In the genomic region with DNA sequence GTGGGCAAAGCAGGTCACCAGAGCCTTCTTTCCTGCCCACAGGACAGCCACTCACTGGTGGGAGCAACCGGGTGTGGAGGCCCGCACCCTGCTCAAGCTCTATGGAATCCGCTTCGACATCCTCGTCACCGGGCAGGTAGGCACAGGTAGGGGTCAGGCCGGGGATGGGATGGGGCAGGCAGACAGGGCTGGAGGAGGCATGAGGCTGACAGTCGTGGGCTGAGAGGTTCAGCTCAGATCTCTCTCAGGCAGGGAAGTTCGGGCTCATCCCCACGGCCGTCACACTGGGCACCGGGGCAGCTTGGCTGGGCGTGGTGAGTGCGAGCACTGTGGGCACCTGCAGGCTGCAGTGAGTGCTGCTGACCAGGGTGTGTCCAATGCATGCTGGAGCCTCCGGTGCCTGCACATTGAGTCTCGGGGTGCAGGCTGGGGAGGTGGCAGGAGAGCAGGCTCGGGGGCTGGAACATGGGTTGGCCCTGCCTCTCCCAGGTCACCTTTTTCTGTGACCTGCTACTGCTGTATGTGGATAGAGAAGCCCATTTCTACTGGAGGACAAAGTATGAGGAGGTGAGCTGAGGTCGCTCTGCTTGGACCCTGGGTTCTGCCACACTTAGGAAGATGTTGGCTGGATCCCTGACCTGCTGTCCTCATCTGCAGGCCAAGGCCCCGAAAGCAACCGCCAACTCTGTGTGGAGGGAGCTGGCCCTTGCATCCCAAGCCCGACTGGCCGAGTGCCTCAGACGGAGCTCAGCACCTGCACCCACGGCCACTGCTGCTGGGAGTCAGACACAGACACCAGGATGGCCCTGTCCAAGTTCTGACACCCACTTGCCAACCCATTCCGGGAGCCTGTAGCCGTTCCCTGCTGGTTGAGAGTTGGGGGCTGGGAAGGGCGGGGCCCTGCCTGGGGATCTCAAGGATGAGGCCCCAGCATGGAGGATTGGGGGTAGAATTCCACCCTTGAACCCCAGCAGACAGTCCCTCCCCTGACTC, we compare ENCODE assay signal across 23 cellular contexts. TPM values are rescaled to one million over a fixed set of nuclear protein-coding genes. Genes with fewer than 3 reads are reported as not detected.
DNase-seq lines count a peak whose midpoint lies in the region; ATAC-seq and TF ChIP-seq lines count a peak whose summit lies in the region.
"Had no signal": no experiment of that assay in that cellular context is flagged by ENCODE, and none has a peak within 500 bp of the region (broad histone marks: within the 10 kb centered on the region; RNA-seq: fewer than 3 reads in every experiment).

No MANE protein-coding gene starts in this region.

- CTCF ChIA-PET in activated CD4-positive, alpha-beta T cell treated with anti-CD3 and anti-CD28 coated beads, Interleukin-2, amount 10 ng/mL, durations not matched to agents 7 days and 5 days (lab: Charles Lee), result no interaction called here
- CTCF ChIA-PET in activated CD4-positive, alpha-beta T cell treated with anti-CD3 and anti-CD28 coated beads for 36 hours (lab: Charles Lee), result interaction anchor here (0.6 to 0.7 kb wide), 2 partner anchors 44 to 100 kb away, joined by 3 read pairs; a partner anchor contains a TSS

- no peak for DNase-seq in activated CD4-positive, alpha-beta T cell treated with anti-CD3 and anti-CD28 coated beads, Interleukin-2, amount 10 ng/mL, durations not matched to agents 7 days and 5 days
- no peak for DNase-seq in activated CD4-positive, alpha-beta T cell treated with anti-CD3 and anti-CD28 coated beads for 36 hours
- DNase-seq in stimulated activated effector memory CD8-positive, alpha-beta T cell treated with anti-CD3 and anti-CD28 coated beads, Interleukin-12 subunit alpha, Interleukin-12 subunit beta, amount 100 ng/mL, for 72 hours (ENCODE audit: low spot score in 2 of 2), result no peak
- DNase-seq in spleen (no peak), chondrocyte (ENCODE audit: low spot score) (no peak)
- DNase-seq: 8988T; activated T-cell treated with anti-CD3 and anti-CD28 coated beads for 4 hours; brain microvascular endothelial cell; gastrocnemius medialis; H9; left colon; MM.1S; stimulated activated CD8-positive, alpha-beta memory T cell treated with anti-CD3 and anti-CD28 coated beads, Interleukin-4, amount 100 ng/mL, for 48 hours had no signal

- no peaks in the 10 kb centered on the region for H3K36me3 ChIP-seq in spleen
- H3K36me3 ChIP-seq: brain microvascular endothelial cell, neural progenitor cell had no signal

- POLR2A ChIA-PET in activated CD4-positive, alpha-beta T cell treated with anti-CD3 and anti-CD28 coated beads, Interleukin-2, amount 10 ng/mL, durations not matched to agents 7 days and 5 days (lab: Charles Lee), result no interaction called here
- POLR2A ChIA-PET in activated CD4-positive, alpha-beta T cell treated with anti-CD3 and anti-CD28 coated beads for 36 hours (lab: Charles Lee), result no interaction called here

- TF ChIP-seq POLR2A in spleen (IDR thresholded peaks at IDR 0.05), result no peak

- H3K27me3 Mint-ChIP-seq in activated CD4-positive, alpha-beta T cell treated with anti-CD3 and anti-CD28 coated beads, Interleukin-2, amount 10 ng/mL, durations not matched to agents 7 days and 5 days, result peaks cover 6% of the 10 kb centered on the region
- peaks cover 13% of the 10 kb centered on the region for H3K27me3 Mint-ChIP-seq in activated CD4-positive, alpha-beta T cell treated with anti-CD3 and anti-CD28 coated beads for 36 hours
- H3K27me3 Mint-ChIP-seq in activated T-helper 17 cell treated with anti-CD3 and anti-CD28 coated beads, Interleukin-2, amount 50 U/mL, for 72 hours, result peaks cover 11% of the 10 kb centered on the region
- H3K27me3 Mint-ChIP-seq in chondrocyte (ENCODE audit: low read depth), result no peaks in the 10 kb centered on the region

- H3K27me3 ChIP-seq in spleen (replicated peaks in 1 of 7), result peaks cover 0 to 24% (median under 1%) of the 10 kb centered on the region in 7 donors
- H3K27me3 ChIP-seq: gastrocnemius medialis had no signal

- H3K27ac ChIP-seq in spleen, result no peak overlapping the region
- H3K27ac ChIP-seq: brain microvascular endothelial cell, gastrocnemius medialis, neural progenitor cell had no signal

- H3K27ac Mint-ChIP-seq in activated CD4-positive, alpha-beta T cell treated with anti-CD3 and anti-CD28 coated beads, Interleukin-2, amount 10 ng/mL, durations not matched to agents 7 days and 5 days, result peak overlapping the region; percentile 57
- no peak overlapping the region for H3K27ac Mint-ChIP-seq in activated CD4-positive, alpha-beta T cell treated with anti-CD3 and anti-CD28 coated beads for 36 hours
- peak overlapping the region; percentile 61 for H3K27ac Mint-ChIP-seq in activated T-helper 17 cell treated with anti-CD3 and anti-CD28 coated beads, Interleukin-2, amount 50 U/mL, for 72 hours
- H3K27ac Mint-ChIP-seq in stimulated activated effector memory CD8-positive, alpha-beta T cell treated with anti-CD3 and anti-CD28 coated beads, Interleukin-12 subunit alpha, Interleukin-12 subunit beta, amount 100 ng/mL, for 72 hours, result peak overlapping the region; percentile 81
- no peak overlapping the region for H3K27ac Mint-ChIP-seq in chondrocyte (ENCODE audit: unreplicated experiment)
- H3K27ac Mint-ChIP-seq: dendritic cell treated with granulocyte-macrophage colony-stimulating factor and Interleukin-4, amounts not matched to agents 40 ng/mL and 50 ng/mL, for 4 days; H9 had no signal

- TF ChIP-seq CTCF in spleen (IDR thresholded peaks at IDR 0.05 in 8 of 11, conservative IDR thresholded peaks at IDR 0.05 in 3 of 11) (no peak), chondrocyte (IDR thresholded peaks at IDR 0.05) (no peak)

- H3K36me3 Mint-ChIP-seq in activated CD4-positive, alpha-beta T cell treated with anti-CD3 and anti-CD28 coated beads, Interleukin-2, amount 10 ng/mL, durations not matched to agents 7 days and 5 days (ENCODE audit: low read depth), result no peaks in the 10 kb centered on the region
- H3K36me3 Mint-ChIP-seq in activated CD4-positive, alpha-beta T cell treated with anti-CD3 and anti-CD28 coated beads for 36 hours (ENCODE audit: low read depth), result no peaks in the 10 kb centered on the region
- H3K36me3 Mint-ChIP-seq in activated T-helper 17 cell treated with anti-CD3 and anti-CD28 coated beads, Interleukin-2, amount 50 U/mL, for 72 hours (ENCODE audit: low read depth), result no peaks in the 10 kb centered on the region
- no peaks in the 10 kb centered on the region for H3K36me3 Mint-ChIP-seq in stimulated activated effector memory CD8-positive, alpha-beta T cell treated with anti-CD3 and anti-CD28 coated beads, Interleukin-12 subunit alpha, Interleukin-12 subunit beta, amount 100 ng/mL, for 72 hours
- H3K36me3 Mint-ChIP-seq in chondrocyte (ENCODE audit: low read depth), result no peaks in the 10 kb centered on the region
- H3K36me3 Mint-ChIP-seq: activated naive CD8-positive, alpha-beta T cell; mesothelial cell of epicardium; neural progenitor cell had no signal

- H3K9me3 Mint-ChIP-seq in activated CD4-positive, alpha-beta T cell treated with anti-CD3 and anti-CD28 coated beads, Interleukin-2, amount 10 ng/mL, durations not matched to agents 7 days and 5 days, result peaks cover 2% of the 10 kb centered on the region
- no peaks in the 10 kb centered on the region for H3K9me3 Mint-ChIP-seq in activated CD4-positive, alpha-beta T cell treated with anti-CD3 and anti-CD28 coated beads for 36 hours (ENCODE audit: low read depth)
- no peaks in the 10 kb centered on the region for H3K9me3 Mint-ChIP-seq in activated T-helper 17 cell treated with anti-CD3 and anti-CD28 coated beads, Interleukin-2, amount 50 U/mL, for 72 hours
- no peaks in the 10 kb centered on the region for H3K9me3 Mint-ChIP-seq in stimulated activated effector memory CD8-positive, alpha-beta T cell treated with anti-CD3 and anti-CD28 coated beads, Interleukin-12 subunit alpha, Interleukin-12 subunit beta, amount 100 ng/mL, for 72 hours
- no peaks in the 10 kb centered on the region for H3K9me3 Mint-ChIP-seq in chondrocyte (ENCODE audit: low read depth)
- H3K9me3 Mint-ChIP-seq: activated CD4-positive, alpha-beta T cell treated with anti-CD3 and anti-CD28 coated beads, Interleukin-2, amount 10 ng/mL, durations not matched to agents 24 days and 14 days; dendritic cell treated with granulocyte-macrophage colony-stimulating factor and Interleukin-4, amounts not matched to agents 40 ng/mL and 50 ng/mL, for 4 days; H9; mesothelial cell of epicardium; neural progenitor cell had no signal

- no peak for ATAC-seq in activated CD4-positive, alpha-beta T cell treated with anti-CD3 and anti-CD28 coated beads for 36 hours
- ATAC-seq in activated T-helper 17 cell treated with anti-CD3 and anti-CD28 coated beads, Interleukin-2, amount 50 U/mL, for 72 hours (replicated peaks), result no peak
- ATAC-seq in stimulated activated effector memory CD8-positive, alpha-beta T cell treated with anti-CD3 and anti-CD28 coated beads, Interleukin-12 subunit alpha, Interleukin-12 subunit beta, amount 100 ng/mL, for 72 hours, result no peak
- ATAC-seq: gastrocnemius medialis, left colon had no signal

- no peak overlapping the region for H3K4me3 Mint-ChIP-seq in activated CD4-positive, alpha-beta T cell treated with anti-CD3 and anti-CD28 coated beads, Interleukin-2, amount 10 ng/mL, durations not matched to agents 7 days and 5 days
- no peak overlapping the region for H3K4me3 Mint-ChIP-seq in activated CD4-positive, alpha-beta T cell treated with anti-CD3 and anti-CD28 coated beads for 36 hours
- H3K4me3 Mint-ChIP-seq in activated T-helper 17 cell treated with anti-CD3 and anti-CD28 coated beads, Interleukin-2, amount 50 U/mL, for 72 hours, result peak overlapping the region; percentile 28
- H3K4me3 Mint-ChIP-seq in stimulated activated effector memory CD8-positive, alpha-beta T cell treated with anti-CD3 and anti-CD28 coated beads, Interleukin-12 subunit alpha, Interleukin-12 subunit beta, amount 100 ng/mL, for 72 hours, result peak overlapping the region; percentile 15
- H3K4me3 Mint-ChIP-seq in chondrocyte (ENCODE audit: unreplicated experiment), result no peak overlapping the region
- H3K4me3 Mint-ChIP-seq: activated CD4-positive, alpha-beta T cell treated with anti-CD3 and anti-CD28 coated beads, Interleukin-2, amount 10 ng/mL, durations not matched to agents 24 days and 14 days; dendritic cell treated with granulocyte-macrophage colony-stimulating factor and Interleukin-4, amounts not matched to agents 40 ng/mL and 50 ng/mL, for 4 days; H9; mesothelial cell of epicardium; neural progenitor cell had no signal

- no peaks in the 10 kb centered on the region for H3K9me3 ChIP-seq in spleen
- H3K9me3 ChIP-seq: gastrocnemius medialis had no signal

- peaks cover 0 to 13% (median 0%) of the 10 kb centered on the region in 6 donors for H3K4me1 ChIP-seq in spleen
- H3K4me1 ChIP-seq: gastrocnemius medialis, neural progenitor cell had no signal

- 85 to 95% (median 91%) methylated on average over 18 to 27 of the region's 27 CpGs for WGBS in spleen, 5 donors

- H3K4me1 Mint-ChIP-seq in activated CD4-positive, alpha-beta T cell treated with anti-CD3 and anti-CD28 coated beads, Interleukin-2, amount 10 ng/mL, durations not matched to agents 7 days and 5 days, result peaks cover 18% of the 10 kb centered on the region
- H3K4me1 Mint-ChIP-seq in activated CD4-positive, alpha-beta T cell treated with anti-CD3 and anti-CD28 coated beads for 36 hours, result peaks cover 10% of the 10 kb centered on the region
- peaks cover 7% of the 10 kb centered on the region for H3K4me1 Mint-ChIP-seq in activated T-helper 17 cell treated with anti-CD3 and anti-CD28 coated beads, Interleukin-2, amount 50 U/mL, for 72 hours
- H3K4me1 Mint-ChIP-seq in stimulated activated effector memory CD8-positive, alpha-beta T cell treated with anti-CD3 and anti-CD28 coated beads, Interleukin-12 subunit alpha, Interleukin-12 subunit beta, amount 100 ng/mL, for 72 hours, result peaks cover 16% of the 10 kb centered on the region
- peaks cover 12% of the 10 kb centered on the region for H3K4me1 Mint-ChIP-seq in chondrocyte (ENCODE audit: low read depth)

- intact Hi-C loops in activated CD4-positive, alpha-beta T cell treated with anti-CD3 and anti-CD28 coated beads for 36 hours (cut with DNase I, micrococcal nuclease), result no loop called here
- intact Hi-C loops in spleen (cut with DNase I; ENCODE audit: low total_unique reads), result no loop called here

- H3K4me3 ChIP-seq in spleen, result no peak overlapping the region
- H3K4me3 ChIP-seq: gastrocnemius medialis, neural progenitor cell, smooth muscle cell had no signal

RNA-seq across cellular contexts. Expression of a gene that starts 6.3 kb away (rescaled TPM):
- under 1 TPM in 1 of 2 experiments, not detected in 1; 0.07 TPM for total RNA-seq in activated CD4-positive, alpha-beta T cell treated with anti-CD3 and anti-CD28 coated beads, Interleukin-2, amount 10 ng/mL, durations not matched to agents 7 days and 5 days
- total RNA-seq in activated CD4-positive, alpha-beta T cell treated with anti-CD3 and anti-CD28 coated beads for 36 hours, result not detected
- not detected for total RNA-seq in activated T-helper 17 cell treated with anti-CD3 and anti-CD28 coated beads, Interleukin-2, amount 50 U/mL, for 72 hours
- total RNA-seq in spleen, result under 1 TPM in 4 of 7 donors, not detected in 3; 0.13 to 0.95 (median 0.30) TPM
- polyA plus RNA-seq in spleen, result under 1 TPM; 0.11 to 0.42 (median 0.29) TPM
- total RNA-seq in chondrocyte, result 0.22 to 0.28 TPM in 2 of 3 replicates, not detected in the other
- total RNA-seq: activated CD4-positive, alpha-beta T cell treated with anti-CD3 and anti-CD28 coated beads, Interleukin-2, amount 10 ng/mL, durations not matched to agents 24 days and 14 days; gastrocnemius medialis; pulmonary artery endothelial cell had no signal

RNA-seq across cellular contexts. Expression of a gene that starts 11.1 kb away (rescaled TPM):
- total RNA-seq in activated CD4-positive, alpha-beta T cell treated with anti-CD3 and anti-CD28 coated beads, Interleukin-2, amount 10 ng/mL, durations not matched to agents 7 days and 5 days, result under 1 TPM; 0.27 TPM
- total RNA-seq in activated CD4-positive, alpha-beta T cell treated with anti-CD3 and anti-CD28 coated beads for 36 hours, result under 1 TPM; 0.18 to 0.25 TPM
- under 1 TPM in 1 of 2 donors, not detected in 1; 0.28 TPM for total RNA-seq in activated T-helper 17 cell treated with anti-CD3 and anti-CD28 coated beads, Interleukin-2, amount 50 U/mL, for 72 hours
- total RNA-seq in spleen (10 to 100 TPM in 2 of 7 donors, 1 to 10 TPM in 5; 3.2 to 14.4 (median 4.5) TPM), chondrocyte (2.1 to 4.9 TPM (median 2.2 TPM) in 3 replicates)
- polyA plus RNA-seq in spleen, result 1 to 10 TPM in 2 of 3 donors, under 1 TPM in 1; 0.86 to 5.6 (median 2.7) TPM
- total RNA-seq: activated CD4-positive, alpha-beta T cell treated with anti-CD3 and anti-CD28 coated beads, Interleukin-2, amount 10 ng/mL, durations not matched to agents 24 days and 14 days; H9 had no signal

RNA-seq across cellular contexts. Expression of a gene that starts 19.7 kb away (rescaled TPM):
- total RNA-seq in activated CD4-positive, alpha-beta T cell treated with anti-CD3 and anti-CD28 coated beads, Interleukin-2, amount 10 ng/mL, durations not matched to agents 7 days and 5 days, result not detected
- not detected for total RNA-seq in activated CD4-positive, alpha-beta T cell treated with anti-CD3 and anti-CD28 coated beads for 36 hours
- not detected for total RNA-seq in activated T-helper 17 cell treated with anti-CD3 and anti-CD28 coated beads, Interleukin-2, amount 50 U/mL, for 72 hours
- total RNA-seq in spleen (not detected), chondrocyte (not detected in 3 replicates)
- polyA plus RNA-seq in spleen, result under 1 TPM in 1 of 3 donors, not detected in 2; 0.03 TPM
- total RNA-seq: activated CD4-positive, alpha-beta T cell treated with anti-CD3 and anti-CD28 coated beads, Interleukin-2, amount 10 ng/mL, durations not matched to agents 24 days and 14 days; gastrocnemius medialis; H9; mesothelial cell of epicardium; pulmonary artery endothelial cell; smooth muscle cell; temporal lobe had no signal
- polyA plus RNA-seq: BJ, smooth muscle cell had no signal

RNA-seq across cellular contexts. Expression of a gene that starts 24.1 kb away (rescaled TPM):
- 10 to 100 TPM; 29.1 to 29.8 TPM for total RNA-seq in activated CD4-positive, alpha-beta T cell treated with anti-CD3 and anti-CD28 coated beads, Interleukin-2, amount 10 ng/mL, durations not matched to agents 7 days and 5 days
- total RNA-seq in activated CD4-positive, alpha-beta T cell treated with anti-CD3 and anti-CD28 coated beads for 36 hours, result 10 to 100 TPM; 25.1 to 27.2 TPM
- 10 to 100 TPM; 19.6 to 27.1 TPM for total RNA-seq in activated T-helper 17 cell treated with anti-CD3 and anti-CD28 coated beads, Interleukin-2, amount 50 U/mL, for 72 hours
- total RNA-seq in spleen, result 10 to 100 TPM; 16.7 to 38.7 (median 26.5) TPM
- polyA plus RNA-seq in spleen, result 10 to 100 TPM; 31.8 to 53.3 (median 47.5) TPM
- total RNA-seq in chondrocyte, result 15.7 to 22.5 TPM (median 17.2 TPM) in 3 replicates

RNA-seq across cellular contexts. Expression of a gene that starts 44.0 kb away (rescaled TPM):
- total RNA-seq in activated CD4-positive, alpha-beta T cell treated with anti-CD3 and anti-CD28 coated beads, Interleukin-2, amount 10 ng/mL, durations not matched to agents 7 days and 5 days, result 10 to 100 TPM; 62.0 to 66.4 TPM
- 10 to 100 TPM; 31.9 to 40.5 TPM for total RNA-seq in activated CD4-positive, alpha-beta T cell treated with anti-CD3 and anti-CD28 coated beads for 36 hours
- total RNA-seq in activated T-helper 17 cell treated with anti-CD3 and anti-CD28 coated beads, Interleukin-2, amount 50 U/mL, for 72 hours, result 10 to 100 TPM; 40.0 to 68.7 TPM
- total RNA-seq in spleen (10 to 100 TPM; 52.5 to 76.2 (median 62.6) TPM), chondrocyte (86.4 to 103 TPM (median 87.0 TPM) in 3 replicates)
- polyA plus RNA-seq in spleen, result 10 to 100 TPM; 21.9 to 44.5 (median 32.6) TPM

Comparison
In these comparisons a context has a peak if more than half of its experiments do, and no peak if none do; other contexts are left out.
1. H3K27ac Mint-ChIP-seq: peak in activated CD4-positive, alpha-beta T cell treated with anti-CD3 and anti-CD28 coated beads, Interleukin-2, amount 10 ng/mL, durations not matched to agents 7 days and 5 days (single experiment), activated T-helper 17 cell treated with anti-CD3 and anti-CD28 coated beads, Interleukin-2, amount 50 U/mL, for 72 hours (single experiment) and stimulated activated effector memory CD8-positive, alpha-beta T cell treated with anti-CD3 and anti-CD28 coated beads, Interleukin-12 subunit alpha, Interleukin-12 subunit beta, amount 100 ng/mL, for 72 hours (single experiment); none in activated CD4-positive, alpha-beta T cell treated with anti-CD3 and anti-CD28 coated beads for 36 hours (single experiment) and chondrocyte (single experiment).
2. H3K4me3 Mint-ChIP-seq: peak in activated T-helper 17 cell treated with anti-CD3 and anti-CD28 coated beads, Interleukin-2, amount 50 U/mL, for 72 hours (single experiment) and stimulated activated effector memory CD8-positive, alpha-beta T cell treated with anti-CD3 and anti-CD28 coated beads, Interleukin-12 subunit alpha, Interleukin-12 subunit beta, amount 100 ng/mL, for 72 hours (single experiment); none in activated CD4-positive, alpha-beta T cell treated with anti-CD3 and anti-CD28 coated beads, Interleukin-2, amount 10 ng/mL, durations not matched to agents 7 days and 5 days (single experiment), activated CD4-positive, alpha-beta T cell treated with anti-CD3 and anti-CD28 coated beads for 36 hours (single experiment) and chondrocyte (single experiment).